In genomic region chrX:135521405-135522131, GRCh38 we compare ENCODE assay signal across 8 cellular contexts. TPM values are rescaled to one million over a fixed set of nuclear protein-coding genes. Genes with fewer than 3 reads are reported as not detected.
DNase-seq lines count a peak whose midpoint lies in the region; ATAC-seq, FAIRE-seq and TF ChIP-seq lines count a peak whose summit lies in the region.

No MANE protein-coding gene starts in this region.

- no peaks in the 10 kb centered on the region for H3K79me2 ChIP-seq in endothelial cell of umbilical vein (ENCODE audit: control insufficient read depth, insufficient read depth, low read length)

- POLR2A ChIA-PET in endothelial cell of umbilical vein (lab: Charles Lee) = interaction anchor here (0.6 kb wide), 2 partner anchors 460 to 536 kb away, joined by 3 to 5 read pairs; no protein-coding TSS in a partner anchor

- H3K27ac ChIP-seq in endothelial cell of umbilical vein (ENCODE audit: insufficient read depth, low read depth, low read length) = peak overlapping the region; percentile 61

- no peaks in the 10 kb centered on the region for H3K27me3 ChIP-seq in endothelial cell of umbilical vein (ENCODE audit: control insufficient read depth in 2 of 2, insufficient read depth in 2 of 2, low read length in 2 of 2)

- no peaks in the 10 kb centered on the region for H3K9me1 ChIP-seq in endothelial cell of umbilical vein (replicated peaks; ENCODE audit: control insufficient read depth, extremely low read depth, insufficient read depth, low read length)

- peak; percentile 57 for TF ChIP-seq POLR2A in endothelial cell of umbilical vein (IDR thresholded peaks at IDR 0.05; ENCODE audit: low read depth, low read length)

- peak overlapping the region; percentile 49 for H3K4me2 ChIP-seq in endothelial cell of umbilical vein (ENCODE audit: insufficient read depth, low read length)

- H3K9ac ChIP-seq in endothelial cell of umbilical vein (replicated peaks; ENCODE audit: extremely low read depth, insufficient read depth, low read length) = peak overlapping the region; percentile 60

- peak; percentile 61 for ATAC-seq in GM21360 (IDR thresholded peaks at IDR 0.05; ENCODE audit: unreplicated experiment)

- peak; percentile 75 for DNase-seq in COLO829 (ENCODE audit: low spot score)
- peak; percentile 38 for DNase-seq in HTR-8/SVneo (ENCODE audit: insufficient read length, low spot score)
- DNase-seq in NOMO-1 treated with dmso at 0.1 percent for 144 hours (lab: John Stamatoyannopoulos, UW; ENCODE audit: unreplicated experiment) = peak; percentile 91
- DNase-seq in activated CD8-positive, alpha-beta memory T cell treated with anti-CD3 and anti-CD28 coated beads, Interleukin-2, amount 50 U/mL, for 4 hours = peak; percentile 76
- peak; percentile 87 for DNase-seq in endothelial cell of umbilical vein (ENCODE audit: low read depth, low spot score)
- DNase-seq in mucosa of gallbladder (ENCODE audit: low spot score) = peak; percentile 87
- DNase-seq in stimulated activated CD8-positive, alpha-beta memory T cell treated with anti-CD3 and anti-CD28 coated beads, Interleukin-4, amount 100 ng/mL, for 1 hour (ENCODE audit: low read depth in 2 of 2, low spot score in 1 of 2) = peak; percentile 37 to 65

- no TSS peak for BruUV-seq in endothelial cell of umbilical vein (replicated peaks; lab: Mats Ljungman, UMichigan)

- H3K4me3 ChIP-seq in endothelial cell of umbilical vein (replicated peaks in 1 of 3; ENCODE audit: insufficient read depth in 1 of 3, low read depth in 1 of 3, low read length in 3 of 3) = peak overlapping the region; percentile 58 to 73 (median 65)

- CTCF ChIA-PET in endothelial cell of umbilical vein (lab: Charles Lee) = no interaction called here

- intact Hi-C loops in endothelial cell of umbilical vein (cut with micrococcal nuclease) = loop anchor here (1.0 to 10.0 kb wide), 6 partner anchors 39 to 743 kb away; partner anchors contain the start of gene SMIM10L2A

- H4K20me1 ChIP-seq in endothelial cell of umbilical vein (replicated peaks; ENCODE audit: control insufficient read depth, extremely low read depth, insufficient read depth, low read length) = no peaks in the 10 kb centered on the region

- peaks cover 4% of the 10 kb centered on the region for H3K4me1 ChIP-seq in endothelial cell of umbilical vein (ENCODE audit: control insufficient read depth, extremely low read depth, insufficient read depth, low read length)

- H2AFZ ChIP-seq in endothelial cell of umbilical vein (ENCODE audit: low read depth, low read length) = peak overlapping the region; percentile 70

- FAIRE-seq in HTR-8/SVneo (lab: Jason Lieb, UNC) (no peak), endothelial cell of umbilical vein (lab: Jason Lieb, UNC) (peak; percentile 87)

- TF ChIP-seq CTCF in endothelial cell of umbilical vein (IDR thresholded peaks at IDR 0.05; ENCODE audit: extremely low read depth in 1 of 2, insufficient read depth in 1 of 2, low read depth in 1 of 2, low read length in 2 of 2) = no peak

- H3K9me3 ChIP-seq in endothelial cell of umbilical vein (replicated peaks; ENCODE audit: control insufficient read depth, insufficient read depth, low read length) = no peaks in the 10 kb centered on the region

- no peaks in the 10 kb centered on the region for H3K36me3 ChIP-seq in endothelial cell of umbilical vein (ENCODE audit: control insufficient read depth in 2 of 2, extremely low read depth in 1 of 2, insufficient read depth in 2 of 2, low read length in 2 of 2)

- dilution Hi-C loops in endothelial cell of umbilical vein (cut with MboI; ENCODE audit: extremely low pct_ligation_motif_present, low sequenced_read_pairs) = no loop called here

TF ChIP-seq in endothelial cell of umbilical vein, 7 proteins besides CTCF, POLR2A, EP300 and RAD21:
- peak; percentile 55 for TF ChIP-seq POLR2AphosphoS5 (IDR thresholded peaks at IDR 0.05; ENCODE audit: insufficient read depth, low read depth, low read length)
- TF ChIP-seq MAX (IDR thresholded peaks at IDR 0.05; ENCODE audit: insufficient read depth, insufficient read length) = no peak
- no peak for TF ChIP-seq MYC (IDR thresholded peaks at IDR 0.05; ENCODE audit: low read depth, low read length)
- TF ChIP-seq FOS (IDR thresholded peaks at IDR 0.05; ENCODE audit: borderline replicate concordance, insufficient read depth, low read length) = no peak

RNA-seq across cellular contexts. Expression of gene INTS6L, which starts 1.1 kb away (rescaled TPM):
- 5.6 and 7.5 TPM in 2 replicates for total RNA-seq in endothelial cell of umbilical vein
- polyA plus RNA-seq in endothelial cell of umbilical vein = 4.5 and 5.2 TPM in 2 replicates
- 2.3 and 3.4 TPM in 2 replicates for polyA plus RNA-seq in endothelial cell of umbilical vein (2011; cell fraction: cytosol; rRNA removed)
- polyA plus RNA-seq in endothelial cell of umbilical vein (2011; cell fraction: nucleus; rRNA removed) = 59.3 and 71.0 TPM in 2 replicates
- 4.6 and 5.3 TPM in 2 replicates for polyA plus RNA-seq in endothelial cell of umbilical vein (2012)
- polyA minus RNA-seq in endothelial cell of umbilical vein = 6.9 and 7.9 TPM in 2 replicates
- polyA minus RNA-seq in endothelial cell of umbilical vein (2011; cell fraction: cytosol; rRNA and poly(A)+ RNA removed) = not detected
- polyA minus RNA-seq in endothelial cell of umbilical vein (2011; cell fraction: nucleus; rRNA and poly(A)+ RNA removed) = 18.0 and 18.8 TPM in 2 replicates
- total RNA-seq in mucosa of gallbladder = 10.5 TPM

Comparison
In these comparisons a context has a peak if more than half of its experiments do, and no peak if none do; other contexts are left out.
1. Peak in every context shown above with its lines: DNase-seq, ATAC-seq, H3K4me3 ChIP-seq and H3K27ac ChIP-seq.
2. DNase-seq: peak in every context shown above with its lines; median percentile 91 in NOMO-1 treated with dmso at 0.1 percent for 144 hours; 87 in endothelial cell of umbilical vein; 87 in mucosa of gallbladder; 76 in activated CD8-positive, alpha-beta memory T cell treated with anti-CD3 and anti-CD28 coated beads, Interleukin-2, amount 50 U/mL, for 4 hours; 75 in COLO829; 51 in stimulated activated CD8-positive, alpha-beta memory T cell treated with anti-CD3 and anti-CD28 coated beads, Interleukin-4, amount 100 ng/mL, for 1 hour; 38 in HTR-8/SVneo.